ENCODE assay signal across 25 cellular contexts in the genomic region with DNA sequence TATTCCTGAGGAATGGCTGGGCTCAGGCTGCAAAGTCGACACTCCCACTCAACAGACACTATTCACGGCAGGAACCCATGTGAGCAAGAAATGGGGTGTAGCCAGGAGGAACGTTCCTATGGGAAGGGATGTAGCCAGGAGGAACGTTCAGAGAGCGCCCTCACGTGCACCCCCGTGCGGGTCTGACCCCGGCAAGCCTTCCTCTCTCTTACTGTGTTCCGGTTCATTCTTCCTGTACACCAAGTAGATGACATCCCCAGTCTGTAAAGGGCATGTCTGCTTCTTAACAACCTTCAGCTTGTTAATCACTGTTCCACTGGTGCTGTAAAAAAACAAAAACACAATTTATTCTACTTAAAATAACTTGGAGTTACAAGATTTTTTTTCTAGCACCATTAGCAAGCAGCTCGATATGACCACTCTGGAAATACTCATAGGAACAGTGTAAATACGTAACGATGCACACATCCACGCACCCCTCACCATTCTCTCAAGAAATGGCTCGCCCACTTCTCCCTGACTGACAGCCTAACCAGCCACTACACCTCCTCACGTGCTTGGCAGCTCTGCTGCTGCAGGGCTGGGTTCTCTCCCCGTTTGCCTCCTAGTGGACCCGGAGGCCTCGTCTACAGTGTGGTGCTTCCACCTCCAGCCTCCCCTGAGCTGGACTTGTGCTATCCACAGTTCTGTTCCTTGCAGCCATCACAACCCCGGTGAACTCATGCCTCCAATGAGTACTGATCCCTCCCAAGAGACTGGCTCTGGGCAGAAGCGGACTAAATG. TPM values are rescaled to one million over a fixed set of nuclear protein-coding genes. Genes with fewer than 3 reads are reported as not detected.
DNase-seq lines count a peak whose midpoint lies in the region; ATAC-seq lines count a peak whose summit lies in the region.
"Had no signal": no experiment of that assay in that cellular context is flagged by ENCODE, and none has a peak within 500 bp of the region (broad histone marks: within the 10 kb centered on the region; RNA-seq: fewer than 3 reads in every experiment).

No MANE protein-coding gene starts in this region.

- no peaks in the 10 kb centered on the region for H3K9me3 ChIP-seq in effector memory CD4-positive, alpha-beta T cell (ENCODE audit: control insufficient read depth, low read length)
- H3K9me3 ChIP-seq: adrenal gland, vagina had no signal

- no peak overlapping the region for H3K4me3 Mint-ChIP-seq in activated T-cell treated with anti-CD3 and anti-CD28 coated beads, Interleukin-2, amount 50 U/mL, for 24 hours
- H3K4me3 Mint-ChIP-seq in activated CD4-positive, alpha-beta memory T cell treated with anti-CD3 and anti-CD28 coated beads for 36 hours = no peak overlapping the region
- H3K4me3 Mint-ChIP-seq: activated B cell treated with CpG ODN at 0.5 μM for 24 hours, natural killer cell had no signal

- CTCF ChIA-PET in activated CD4-positive, alpha-beta memory T cell treated with anti-CD3 and anti-CD28 coated beads for 36 hours (lab: Charles Lee) = interaction anchor here (1.5 kb wide), 1 partner anchor 32 kb away, joined by 7 read pairs; no protein-coding TSS in a partner anchor

- no peak overlapping the region for H3K4me3 ChIP-seq in effector memory CD4-positive, alpha-beta T cell (ENCODE audit: insufficient read depth, low read depth, low read length, poor library complexity, severe bottlenecking)
- H3K4me3 ChIP-seq: adrenal gland, vagina had no signal

- POLR2A ChIA-PET in activated CD4-positive, alpha-beta memory T cell treated with anti-CD3 and anti-CD28 coated beads for 36 hours (lab: Charles Lee) = no interaction called here

- H3K36me3 ChIP-seq in effector memory CD4-positive, alpha-beta T cell (ENCODE audit: control insufficient read depth, insufficient read depth, low read length) = peaks cover 43% of the 10 kb centered on the region

- peak; percentile 20 for ATAC-seq in stimulated activated naive CD8-positive, alpha-beta T cell treated with anti-CD3 and anti-CD28 coated beads, Interleukin-15, Interleukin-2, amounts not matched to agents 100 U/mL and 50 U/mL, for 24 hours
- ATAC-seq: HCT116, natural killer cell had no signal

- H3K27ac Mint-ChIP-seq in activated T-cell treated with anti-CD3 and anti-CD28 coated beads, Interleukin-2, amount 50 U/mL, for 24 hours = peak overlapping the region; percentile 72
- H3K27ac Mint-ChIP-seq in activated CD4-positive, alpha-beta memory T cell treated with anti-CD3 and anti-CD28 coated beads for 36 hours = peak overlapping the region; percentile 62
- H3K27ac Mint-ChIP-seq: activated B cell treated with CpG ODN at 0.5 μM for 24 hours, natural killer cell, progenitor cell of endocrine pancreas had no signal

- H3K9me3 Mint-ChIP-seq in activated T-cell treated with anti-CD3 and anti-CD28 coated beads, Interleukin-2, amount 50 U/mL, for 24 hours = no peaks in the 10 kb centered on the region
- H3K9me3 Mint-ChIP-seq in activated CD4-positive, alpha-beta memory T cell treated with anti-CD3 and anti-CD28 coated beads for 36 hours = no peaks in the 10 kb centered on the region
- H3K9me3 Mint-ChIP-seq: activated B cell treated with CpG ODN at 0.5 μM for 24 hours, natural killer cell had no signal

- no peaks in the 10 kb centered on the region for H3K27me3 Mint-ChIP-seq in activated T-cell treated with anti-CD3 and anti-CD28 coated beads, Interleukin-2, amount 50 U/mL, for 24 hours
- H3K27me3 Mint-ChIP-seq in activated CD4-positive, alpha-beta memory T cell treated with anti-CD3 and anti-CD28 coated beads for 36 hours = no peaks in the 10 kb centered on the region
- H3K27me3 Mint-ChIP-seq: activated B cell treated with CpG ODN at 0.5 μM for 24 hours, progenitor cell of endocrine pancreas had no signal

- DNase-seq in activated T-cell treated with anti-CD3 and anti-CD28 coated beads, Interleukin-2, amount 50 U/mL, for 24 hours = no peak
- DNase-seq in activated T-cell treated with anti-CD3 and anti-CD28 coated beads, Interleukin-2, amount 50 U/mL, for 48 hours = no peak
- no peak for DNase-seq in activated CD4-positive, alpha-beta memory T cell treated with anti-CD3 and anti-CD28 coated beads for 36 hours
- DNase-seq in effector memory CD4-positive, alpha-beta T cell = no peak
- DNase-seq in stimulated activated naive CD8-positive, alpha-beta T cell treated with anti-CD3 and anti-CD28 coated beads, Interleukin-15, Interleukin-2, amounts not matched to agents 100 U/mL and 50 U/mL, for 24 hours = no peak
- DNase-seq in SKM-1 treated with dmso at 0.1 percent for 144 hours (lab: John Stamatoyannopoulos, UW; ENCODE audit: unreplicated experiment) (no peak), GM19238 (ENCODE audit: insufficient read length, low spot score) (no peak), NCI-H2029 treated with DMSO at 0.1 percent for 48 hours (lab: John Stamatoyannopoulos, UW) (no peak)
- DNase-seq: ACHN, activated B cell treated with CpG ODN at 0.5 μM for 24 hours, adrenal gland, dermis blood vessel endothelial cell, DMS53, erythroblast, MM.1S, natural killer cell, NCI-H1694, NCI-H2227 treated with DMSO at 0.1 percent for 48 hours, NCI-H774, OCI-M1, SIG-M5 had no signal

- peaks cover 25% of the 10 kb centered on the region for H3K4me1 Mint-ChIP-seq in activated T-cell treated with anti-CD3 and anti-CD28 coated beads, Interleukin-2, amount 50 U/mL, for 24 hours (ENCODE audit: low read depth)
- H3K4me1 Mint-ChIP-seq in activated CD4-positive, alpha-beta memory T cell treated with anti-CD3 and anti-CD28 coated beads for 36 hours (ENCODE audit: low read depth) = peaks cover 16% of the 10 kb centered on the region

- peaks cover 12% of the 10 kb centered on the region for H3K4me1 ChIP-seq in effector memory CD4-positive, alpha-beta T cell (ENCODE audit: control insufficient read depth, insufficient read depth, low read length, poor library complexity, severe bottlenecking)
- H3K4me1 ChIP-seq: adrenal gland, vagina had no signal

- peaks cover 83% of the 10 kb centered on the region for H3K36me3 Mint-ChIP-seq in activated T-cell treated with anti-CD3 and anti-CD28 coated beads, Interleukin-2, amount 50 U/mL, for 24 hours (ENCODE audit: low read depth)
- peaks cover 36% of the 10 kb centered on the region for H3K36me3 Mint-ChIP-seq in activated CD4-positive, alpha-beta memory T cell treated with anti-CD3 and anti-CD28 coated beads for 36 hours

- intact Hi-C loops in activated CD4-positive, alpha-beta memory T cell treated with anti-CD3 and anti-CD28 coated beads for 36 hours (cut with micrococcal nuclease) = no loop called here

- peak overlapping the region; percentile 25 for H3K27ac ChIP-seq in effector memory CD4-positive, alpha-beta T cell (ENCODE audit: insufficient read depth, low read length, poor library complexity, severe bottlenecking)
- H3K27ac ChIP-seq: adrenal gland, C4-2B, vagina had no signal

- no peaks in the 10 kb centered on the region for H3K27me3 ChIP-seq in effector memory CD4-positive, alpha-beta T cell (replicated peaks; ENCODE audit: control insufficient read depth, insufficient read depth, low read length, poor library complexity, severe bottlenecking)
- H3K27me3 ChIP-seq: adrenal gland, vagina had no signal

RNA-seq across cellular contexts. Expression of gene CHFR, which starts 15.1 kb away (rescaled TPM):
- total RNA-seq in activated CD4-positive, alpha-beta memory T cell treated with anti-CD3 and anti-CD28 coated beads for 36 hours = 10 to 100 TPM; 41.2 to 42.9 TPM

RNA-seq across cellular contexts. Expression of gene GOLGA3, which starts 43.6 kb away (rescaled TPM):
- 10 to 100 TPM; 41.7 to 44.2 TPM for total RNA-seq in activated CD4-positive, alpha-beta memory T cell treated with anti-CD3 and anti-CD28 coated beads for 36 hours
